ENCODE assay signal across 8 cellular contexts in genomic region chr20:8389381-8390368, GRCh38.
DNase-seq lines count a peak whose midpoint lies in the region; ATAC-seq and TF ChIP-seq lines count a peak whose summit lies in the region.

No MANE protein-coding gene starts in this region.

- TF ChIP-seq POLR2A in gastroesophageal sphincter (IDR thresholded peaks at IDR 0.05), result no peak

- H4K20me1 ChIP-seq in SU-DHL-6 (ENCODE audit: low read depth, low read length), result no peaks in the 10 kb centered on the region

- H3K4me3 ChIP-seq in SU-DHL-6 (ENCODE audit: insufficient read depth, low read length, poor library complexity, severe bottlenecking) (no peak overlapping the region), gastroesophageal sphincter (no peak overlapping the region)

- no peak overlapping the region for H3K27ac ChIP-seq in SU-DHL-6 (ENCODE audit: low read depth, low read length)
- peak overlapping the region in 2 of 4 donors; percentile 31 to 33 for H3K27ac ChIP-seq in gastroesophageal sphincter

- 53 to 56% methylated on average over 12 of the region's 12 CpGs for WGBS in gastroesophageal sphincter (ENCODE audit: low coverage in 1 of 2), 2 donors

- H3K79me2 ChIP-seq in SU-DHL-6 (ENCODE audit: insufficient read depth, low read length), result no peaks in the 10 kb centered on the region

- DNase-seq in EH (ENCODE audit: low read depth) (peak; percentile 61), NAMALWA (ENCODE audit: low spot score) (peak; percentile 65), renal cortical epithelial cell (ENCODE audit: low read depth) (peak; percentile 49), left colon (no peak)

- no peak overlapping the region for H3K9ac ChIP-seq in SU-DHL-6 (ENCODE audit: low read length)

- H3K9me3 ChIP-seq in SU-DHL-6 (ENCODE audit: insufficient read depth, low read length) (no peaks in the 10 kb centered on the region), gastroesophageal sphincter (no peaks in the 10 kb centered on the region)

- intact Hi-C loops in left colon (cut with DNase I, micrococcal nuclease), result loop anchor here in 1 of 2 donors (10.0 kb wide), 3 partner anchors 265 to 345 kb away; no protein-coding TSS in a partner anchor

- no peak overlapping the region for H2AFZ ChIP-seq in SU-DHL-6 (ENCODE audit: low read depth, low read length, severe bottlenecking)

- no peak overlapping the region for H3K4me2 ChIP-seq in SU-DHL-6 (ENCODE audit: low read depth, low read length, poor library complexity, severe bottlenecking)

- peaks cover 0 to 50% (median 15%) of the 10 kb centered on the region in 3 donors for H3K4me1 ChIP-seq in gastroesophageal sphincter

- H3K36me3 ChIP-seq in SU-DHL-6 (ENCODE audit: low read length) (no peaks in the 10 kb centered on the region), gastroesophageal sphincter (no peaks in the 10 kb centered on the region)

- TF ChIP-seq EP300 in gastroesophageal sphincter (IDR thresholded peaks at IDR 0.05), result no peak

- TF ChIP-seq CTCF in SU-DHL-6 (IDR thresholded peaks at IDR 0.05; ENCODE audit: insufficient read depth, low read length, poor library complexity, severe bottlenecking), result peak; percentile 45
- peak; percentile 38 to 69 (median 66) for TF ChIP-seq CTCF in gastroesophageal sphincter (IDR thresholded peaks at IDR 0.05)

- H3K27me3 ChIP-seq in SU-DHL-6 (ENCODE audit: low read length) (no peaks in the 10 kb centered on the region), gastroesophageal sphincter (no peaks in the 10 kb centered on the region)

- ATAC-seq in gastroesophageal sphincter, result peak; percentile 16
- no peak for ATAC-seq in HG02623 (IDR thresholded peaks at IDR 0.05; ENCODE audit: unreplicated experiment)
- ATAC-seq in left colon, result no peak
- ATAC-seq in GM21576 (IDR thresholded peaks at IDR 0.05; ENCODE audit: unreplicated experiment), result no peak

- H3K9me2 ChIP-seq in SU-DHL-6 (replicated peaks; ENCODE audit: insufficient read depth, low read length), result no peaks in the 10 kb centered on the region

- no peaks in the 10 kb centered on the region for H3F3A ChIP-seq in SU-DHL-6 (ENCODE audit: insufficient read depth)

Comparison
In these comparisons a context has a peak if more than half of its experiments do, and no peak if none do; other contexts are left out.
1. DNase-seq: peak in EH (single experiment), NAMALWA (single experiment) and renal cortical epithelial cell (single experiment); none in left colon (0 of 2).